ENCODE assay signal across 9 cellular contexts in genomic region chrX:41442824-41443560, GRCh38. TPM values are rescaled to one million over a fixed set of nuclear protein-coding genes. Genes with fewer than 3 reads are reported as not detected.
DNase-seq lines count a peak whose midpoint lies in the region; ATAC-seq and TF ChIP-seq lines count a peak whose summit lies in the region.
"Had no signal": no experiment of that assay in that cellular context is flagged by ENCODE, and none has a peak within 500 bp of the region (broad histone marks: within the 10 kb centered on the region; RNA-seq: fewer than 3 reads in every experiment).

No MANE protein-coding gene starts in this region.

- ATAC-seq in GM19438 (IDR thresholded peaks at IDR 0.05; ENCODE audit: low read depth, unreplicated experiment) (peak; percentile 1), HG03196 (IDR thresholded peaks at IDR 0.05; ENCODE audit: unreplicated experiment) (no peak), HG02642 (IDR thresholded peaks at IDR 0.05; ENCODE audit: poor library complexity, unreplicated experiment) (no peak)

- TF ChIP-seq EP300 in esophagus muscularis mucosa (IDR thresholded peaks at IDR 0.05), result no peak

- H3K36me3 ChIP-seq in NT2/D1 (ENCODE audit: insufficient read depth, insufficient read length, low read length) (no peaks in the 10 kb centered on the region), esophagus muscularis mucosa (no peaks in the 10 kb centered on the region)

- peak overlapping the region; percentile 74 for H3K9ac ChIP-seq in NT2/D1 (ENCODE audit: insufficient read length, low read depth)

- 71% methylated on average over 11 of the region's 11 CpGs for WGBS in esophagus muscularis mucosa

- H3K9me3 ChIP-seq in NT2/D1 (ENCODE audit: insufficient read depth, low read length), result no peaks in the 10 kb centered on the region
- no peaks in the 10 kb centered on the region for H3K9me3 ChIP-seq in esophagus muscularis mucosa

- intact Hi-C loops in esophagus muscularis mucosa (cut with DNase I), result loop anchor here (10.0 kb wide), 1 partner anchor 108 kb away; the partner anchor contains the start of gene DDX3X

- H3K27ac ChIP-seq in esophagus muscularis mucosa (replicated peaks in 1 of 4), result peak overlapping the region; percentile 55 to 80 (median 74)
- H3K27ac ChIP-seq: SK-N-MC had no signal

- no peak for TF ChIP-seq CTCF in esophagus muscularis mucosa (IDR thresholded peaks at IDR 0.05)
- no peak for TF ChIP-seq CTCF in retinal pigment epithelial cell (conservative IDR thresholded peaks at IDR 0.05; ENCODE audit: low read depth, low read length)

- DNase-seq in NT2/D1 (ENCODE audit: low read depth, low spot score) (no peak), esophagus muscularis mucosa (ENCODE audit: extremely low spot score) (no peak), retinal pigment epithelial cell (ENCODE audit: low read depth) (no peak), iPS-NIHi7 (ENCODE audit: extremely low spot score) (no peak), putamen (ENCODE audit: low spot score) (no peak)

- H3K4me3 ChIP-seq in NT2/D1 (ENCODE audit: insufficient read length, low read depth), result peak overlapping the region; percentile 30
- peak overlapping the region; percentile 35 to 48 (median 40) for H3K4me3 ChIP-seq in esophagus muscularis mucosa
- H3K4me3 ChIP-seq in retinal pigment epithelial cell (ENCODE audit: low read length), result peak overlapping the region; percentile 46
- H3K4me3 ChIP-seq: SK-N-MC had no signal

- H3K27me3 ChIP-seq in NT2/D1 (ENCODE audit: insufficient read depth, insufficient read length), result no peaks in the 10 kb centered on the region
- no peaks in the 10 kb centered on the region for H3K27me3 ChIP-seq in esophagus muscularis mucosa

- H3K4me1 ChIP-seq in NT2/D1 (ENCODE audit: insufficient read depth, insufficient read length) (peaks cover 22% of the 10 kb centered on the region), esophagus muscularis mucosa (peaks cover 0 to 11% (median 7%) of the 10 kb centered on the region in 4 donors)

- no peak for TF ChIP-seq POLR2A in esophagus muscularis mucosa (IDR thresholded peaks at IDR 0.05; ENCODE audit: low read depth)

RNA-seq across cellular contexts. Expression of gene NYX, which starts 4.2 kb away (rescaled TPM):
- not detected for total RNA-seq in esophagus muscularis mucosa
